Comparison of ENCODE assay signal across 13 cellular contexts in genomic region chr11:108870373-108871020, GRCh38.
DNase-seq lines count a peak whose midpoint lies in the region; ATAC-seq and TF ChIP-seq lines count a peak whose summit lies in the region.
"Had no signal": no experiment of that assay in that cellular context is flagged by ENCODE, and none has a peak within 500 bp of the region (broad histone marks: within the 10 kb centered on the region; RNA-seq: fewer than 3 reads in every experiment).

No MANE protein-coding gene starts in this region.

- H3K4me3 Mint-ChIP-seq in activated T-helper 2 cell treated with anti-CD3 and anti-CD28 coated beads, Interferon-gamma antibody, Interleukin-2, Interleukin-4, amounts not matched to agents 10 μg/mL and 5 μg/mL and 100 μg/mL, durations not matched to agents 14 hours and 24 hours and 36 hours (ENCODE audit: low read depth), result no peak overlapping the region

- no peaks in the 10 kb centered on the region for H3K27me3 Mint-ChIP-seq in activated T-helper 2 cell treated with anti-CD3 and anti-CD28 coated beads, Interferon-gamma antibody, Interleukin-2, Interleukin-4, amounts not matched to agents 10 μg/mL and 5 μg/mL and 100 μg/mL, durations not matched to agents 14 hours and 24 hours and 36 hours (ENCODE audit: low read depth)

- TF ChIP-seq POLR2A in right lobe of liver (IDR thresholded peaks at IDR 0.05), result no peak

- H3K27me3 ChIP-seq in HUES64 (ENCODE audit: insufficient read depth, low read length) (no peaks in the 10 kb centered on the region), right lobe of liver (no peaks in the 10 kb centered on the region)

- intact Hi-C loops in right lobe of liver (cut with DNase I), result no loop called here
- intact Hi-C loops in activated T-helper 2 cell treated with anti-CD3 and anti-CD28 coated beads, Interferon-gamma antibody, Interleukin-2, Interleukin-4, amounts not matched to agents 10 μg/mL and 5 μg/mL and 100 μg/mL, durations not matched to agents 14 hours and 24 hours and 36 hours (cut with micrococcal nuclease), result loop anchor here (1.0 kb wide), 1 partner anchor 172 kb away; no protein-coding TSS in a partner anchor

- H3K27ac ChIP-seq in HUES64 (ENCODE audit: low read depth, low read length) (peak overlapping the region; percentile 3; the same call in 1 of the 2 replicates), right lobe of liver (peak overlapping the region in 1 of 3 donors; percentile 11)
- H3K27ac ChIP-seq: C4-2B had no signal

- no peaks in the 10 kb centered on the region for H3K36me3 Mint-ChIP-seq in activated T-helper 2 cell treated with anti-CD3 and anti-CD28 coated beads, Interferon-gamma antibody, Interleukin-2, Interleukin-4, amounts not matched to agents 10 μg/mL and 5 μg/mL and 100 μg/mL, durations not matched to agents 14 hours and 24 hours and 36 hours (ENCODE audit: low read depth)

- no peak overlapping the region for H3K27ac Mint-ChIP-seq in activated T-helper 2 cell treated with anti-CD3 and anti-CD28 coated beads, Interferon-gamma antibody, Interleukin-2, Interleukin-4, amounts not matched to agents 10 μg/mL and 5 μg/mL and 100 μg/mL, durations not matched to agents 14 hours and 24 hours and 36 hours

- H3K4me1 Mint-ChIP-seq in activated T-helper 2 cell treated with anti-CD3 and anti-CD28 coated beads, Interferon-gamma antibody, Interleukin-2, Interleukin-4, amounts not matched to agents 10 μg/mL and 5 μg/mL and 100 μg/mL, durations not matched to agents 14 hours and 24 hours and 36 hours (ENCODE audit: low read depth), result peaks cover 20% of the 10 kb centered on the region

- peak; percentile 44 to 75 (median 54) for ATAC-seq in right lobe of liver
- ATAC-seq in GM19397 (IDR thresholded peaks at IDR 0.05; ENCODE audit: unreplicated experiment), result no peak
- ATAC-seq: mucosa of descending colon had no signal

- TF ChIP-seq CTCF in AG04449 (IDR thresholded peaks at IDR 0.05; ENCODE audit: insufficient read depth, low read length, missing control alignments), result no peak
- TF ChIP-seq CTCF in choroid plexus epithelial cell (conservative IDR thresholded peaks at IDR 0.05; ENCODE audit: low read depth, low read length), result no peak
- TF ChIP-seq CTCF in right lobe of liver (IDR thresholded peaks at IDR 0.05), result no peak

- no peaks in the 10 kb centered on the region for H3K9me3 Mint-ChIP-seq in activated T-helper 2 cell treated with anti-CD3 and anti-CD28 coated beads, Interferon-gamma antibody, Interleukin-2, Interleukin-4, amounts not matched to agents 10 μg/mL and 5 μg/mL and 100 μg/mL, durations not matched to agents 14 hours and 24 hours and 36 hours

- peak; percentile 50 for DNase-seq in AG04449 (ENCODE audit: low read depth, low spot score)
- DNase-seq in choroid plexus epithelial cell (ENCODE audit: low read depth), result peak; percentile 85
- DNase-seq in right lobe of liver, result no peak
- DNase-seq in T-helper 9 cell, result no peak
- DNase-seq in activated T-helper 2 cell treated with anti-CD3 and anti-CD28 coated beads, Interferon-gamma antibody, Interleukin-2, Interleukin-4, amounts not matched to agents 10 μg/mL and 5 μg/mL and 100 μg/mL, durations not matched to agents 14 hours and 24 hours and 36 hours (ENCODE audit: low spot score), result no peak
- no peak for DNase-seq in putamen (ENCODE audit: low spot score)
- DNase-seq: activated T-cell treated with anti-CD3 and anti-CD28 coated beads for 4 hours, T1000 had no signal

- WGBS in HUES64, result 92% methylated on average over 4 of the region's 4 CpGs
- 54% methylated on average over 4 of the region's 4 CpGs for WGBS in right lobe of liver (ENCODE audit: insufficient coverage, low coverage, low lambda C conversion rate, missing lambda C conversion rate)

- H3K9me3 ChIP-seq in HUES64 (ENCODE audit: insufficient read depth, low read depth, low read length) (no peaks in the 10 kb centered on the region), right lobe of liver (no peaks in the 10 kb centered on the region)
- H3K9me3 ChIP-seq: mucosa of descending colon had no signal

- H3K4me3 ChIP-seq in AG04449 (ENCODE audit: low read depth, low read length) (no peak overlapping the region), HUES64 (ENCODE audit: low read length) (no peak overlapping the region), choroid plexus epithelial cell (ENCODE audit: low read depth, low read length) (no peak overlapping the region), right lobe of liver (no peak overlapping the region)
- H3K4me3 ChIP-seq: mucosa of descending colon, skin epidermis had no signal

- H3K9ac ChIP-seq in HUES64 (ENCODE audit: low read depth, low read length), result no peak overlapping the region

- H3K36me3 ChIP-seq in HUES64 (ENCODE audit: insufficient read depth, low read length) (no peaks in the 10 kb centered on the region), right lobe of liver (no peaks in the 10 kb centered on the region)

- POLR2A ChIA-PET in AG04449 (lab: Yijun Ruan, JAX), result interaction anchor here (0.6 kb wide), 1 partner anchor 677 kb away, joined by 4 read pairs; no protein-coding TSS in a partner anchor

- CTCF ChIA-PET in AG04449 (lab: Yijun Ruan, JAX), result interaction anchor here (0.8 to 3.2 kb wide), 13 partner anchors 10 to 1069 kb away, joined by 3 to 35 read pairs (median 4); partner anchors contain the start of gene DDX10

- peaks cover 43% of the 10 kb centered on the region for H3K4me1 ChIP-seq in HUES64 (ENCODE audit: insufficient read depth, low read length)
- H3K4me1 ChIP-seq in right lobe of liver, result no peaks in the 10 kb centered on the region

Comparison
In these comparisons a context has a peak if more than half of its experiments do, and no peak if none do; other contexts are left out.
1. DNase-seq: peak in AG04449 (single experiment) and choroid plexus epithelial cell (single experiment); none in right lobe of liver (0 of 3), T-helper 9 cell (single experiment), activated T-helper 2 cell treated with anti-CD3 and anti-CD28 coated beads, Interferon-gamma antibody, Interleukin-2, Interleukin-4, amounts not matched to agents 10 μg/mL and 5 μg/mL and 100 μg/mL, durations not matched to agents 14 hours and 24 hours and 36 hours (single experiment) and putamen (single experiment).